ENCODE assay signal across 26 cellular contexts in the genomic region with DNA sequence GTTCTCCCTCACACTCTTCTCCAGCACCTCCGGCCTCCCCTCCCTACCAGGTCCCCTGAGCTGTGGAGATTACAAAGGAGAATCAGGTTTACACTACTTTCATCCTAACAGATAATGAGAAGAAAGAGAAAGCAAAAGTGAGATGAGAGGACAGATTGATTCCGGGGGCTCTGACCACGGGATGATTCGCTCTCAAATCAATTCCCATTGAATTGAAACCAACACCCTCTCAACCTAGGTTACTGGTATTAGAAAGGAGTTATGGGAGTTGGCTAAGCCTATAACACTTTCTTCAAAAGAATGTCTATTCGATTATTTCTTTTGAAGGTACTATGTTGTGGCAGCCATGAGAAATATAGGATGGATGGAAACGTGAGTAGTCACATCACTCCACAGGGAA.
"Had no signal": no experiment of that assay in that cellular context is flagged by ENCODE, and none has a peak within 500 bp of the region (broad histone marks: within the 10 kb centered on the region; RNA-seq: fewer than 3 reads in every experiment).

No MANE protein-coding gene starts in this region.

- H3K4me3 Mint-ChIP-seq: activated CD4-positive, alpha-beta memory T cell treated with anti-CD3 and anti-CD28 coated beads, Interleukin-2, amount 10 ng/mL, durations not matched to agents 7 days and 5 days; effector memory CD8-positive, alpha-beta T cell; naive thymus-derived CD8-positive, alpha-beta T cell; T-helper 2 cell treated with Interferon-gamma antibody and Interleukin-4, amounts not matched to agents 5 μg/mL and 100 μg/mL, for 36 hours had no signal

- DNase-seq: activated CD4-positive, alpha-beta memory T cell treated with anti-CD3 and anti-CD28 coated beads, Interleukin-2, amount 10 ng/mL, durations not matched to agents 7 days and 5 days; activated CD4-positive, alpha-beta T cell treated with anti-CD3 and anti-CD28 coated beads for 4 hours; activated CD4-positive, CD25-positive, alpha-beta regulatory T cell; activated T-cell treated with anti-CD3 and anti-CD28 coated beads, Interleukin-2, amount 50 U/mL, for 1 hour; amniotic stem cell; brain microvascular endothelial cell; caudate nucleus; cortex of kidney; effector memory CD8-positive, alpha-beta T cell; foreskin keratinocyte; heart left ventricle; hypothalamus; immature natural killer cell; kidney; left colon; naive thymus-derived CD8-positive, alpha-beta T cell; posterior cingulate gyrus; right cardiac atrium; spleen; stimulated activated naive CD4-positive, alpha-beta T cell treated with Interleukin-2 at 50 U/mL for 16 hours; substantia nigra; T-helper 1 cell; upper lobe of right lung had no signal

- H3K9me3 ChIP-seq: heart left ventricle, spleen, upper lobe of right lung had no signal

- H3K27ac Mint-ChIP-seq: activated CD4-positive, alpha-beta memory T cell treated with anti-CD3 and anti-CD28 coated beads, Interleukin-2, amount 10 ng/mL, durations not matched to agents 7 days and 5 days; activated naive CD4-positive, alpha-beta T cell treated with anti-CD3 and anti-CD28 coated beads, Interleukin-2, amount 50 U/mL, for 72 hours; activated T-helper 2 cell treated with anti-CD3 and anti-CD28 coated beads, Interferon-gamma antibody, Interleukin-2, Interleukin-4, amounts not matched to agents 10 μg/mL and 5 μg/mL and 100 μg/mL, durations not matched to agents 14 hours and 24 hours and 36 hours; effector memory CD8-positive, alpha-beta T cell; immature natural killer cell; T-helper 2 cell treated with Interferon-gamma antibody and Interleukin-4, amounts not matched to agents 5 μg/mL and 100 μg/mL, for 36 hours had no signal

- ATAC-seq: effector memory CD8-positive, alpha-beta T cell; foreskin keratinocyte; heart left ventricle; left colon; naive thymus-derived CD8-positive, alpha-beta T cell; right cardiac atrium; upper lobe of right lung had no signal

- H3K9me3 Mint-ChIP-seq: activated naive CD4-positive, alpha-beta T cell treated with anti-CD3 and anti-CD28 coated beads, Interleukin-2, amount 50 U/mL, for 72 hours; activated T-helper 2 cell treated with anti-CD3 and anti-CD28 coated beads, Interferon-gamma antibody, Interleukin-2, Interleukin-4, amounts not matched to agents 10 μg/mL and 5 μg/mL and 100 μg/mL, durations not matched to agents 14 hours and 24 hours and 36 hours; immature natural killer cell; naive thymus-derived CD8-positive, alpha-beta T cell; T-helper 2 cell treated with Interferon-gamma antibody and Interleukin-4, amounts not matched to agents 5 μg/mL and 100 μg/mL, for 36 hours had no signal

- H3K27me3 ChIP-seq: brain microvascular endothelial cell, upper lobe of right lung had no signal

- H3K4me1 Mint-ChIP-seq: activated CD4-positive, alpha-beta memory T cell treated with anti-CD3 and anti-CD28 coated beads, Interleukin-2, amount 10 ng/mL, durations not matched to agents 7 days and 5 days; immature natural killer cell; naive thymus-derived CD8-positive, alpha-beta T cell had no signal

- H3K4me1 ChIP-seq: foreskin keratinocyte had no signal

- H3K36me3 ChIP-seq: brain microvascular endothelial cell, heart left ventricle, spleen, upper lobe of right lung had no signal

- H3K4me3 ChIP-seq: heart left ventricle, spleen, upper lobe of right lung had no signal

- H3K27ac ChIP-seq: brain microvascular endothelial cell, foreskin keratinocyte, spleen, upper lobe of right lung had no signal

- H3K36me3 Mint-ChIP-seq: activated naive CD4-positive, alpha-beta T cell treated with anti-CD3 and anti-CD28 coated beads, Interleukin-2, amount 50 U/mL, for 72 hours; immature natural killer cell; naive thymus-derived CD8-positive, alpha-beta T cell had no signal
